In the genomic region with DNA sequence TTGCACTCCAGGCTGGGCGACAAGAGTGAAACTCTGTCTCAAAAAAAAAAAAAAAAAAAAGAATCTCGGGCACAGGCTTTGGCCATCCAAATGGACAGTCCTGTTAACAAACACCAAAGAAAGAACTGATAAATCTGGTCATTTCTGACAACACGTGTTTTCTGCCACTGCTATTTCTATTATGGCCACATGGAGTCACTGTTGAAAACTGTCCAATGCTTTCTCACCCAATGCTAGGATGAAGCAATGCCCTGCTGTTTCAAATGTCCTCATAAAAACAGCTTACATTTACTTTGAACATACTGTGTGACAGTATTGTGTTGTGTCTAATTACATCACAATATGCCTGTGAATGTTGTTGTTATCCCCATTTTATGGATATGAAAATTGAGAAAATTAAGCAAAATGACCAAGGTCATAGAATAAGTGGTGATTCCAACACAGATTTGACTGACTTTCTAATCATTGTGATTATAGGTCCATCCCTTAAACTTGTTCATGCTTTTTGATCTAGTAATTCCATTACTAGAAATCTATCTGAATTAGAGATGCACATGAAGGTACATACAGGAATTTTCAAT, we compare ENCODE assay signal across 1 cellular context.
TF ChIP-seq lines count a peak whose summit lies in the region.

No MANE protein-coding gene starts in this region.

TF ChIP-seq in neural cell, 6 proteins besides CTCF, POLR2A, EP300 and RAD21 (continued from another document):
- TF ChIP-seq, protein P1, sequence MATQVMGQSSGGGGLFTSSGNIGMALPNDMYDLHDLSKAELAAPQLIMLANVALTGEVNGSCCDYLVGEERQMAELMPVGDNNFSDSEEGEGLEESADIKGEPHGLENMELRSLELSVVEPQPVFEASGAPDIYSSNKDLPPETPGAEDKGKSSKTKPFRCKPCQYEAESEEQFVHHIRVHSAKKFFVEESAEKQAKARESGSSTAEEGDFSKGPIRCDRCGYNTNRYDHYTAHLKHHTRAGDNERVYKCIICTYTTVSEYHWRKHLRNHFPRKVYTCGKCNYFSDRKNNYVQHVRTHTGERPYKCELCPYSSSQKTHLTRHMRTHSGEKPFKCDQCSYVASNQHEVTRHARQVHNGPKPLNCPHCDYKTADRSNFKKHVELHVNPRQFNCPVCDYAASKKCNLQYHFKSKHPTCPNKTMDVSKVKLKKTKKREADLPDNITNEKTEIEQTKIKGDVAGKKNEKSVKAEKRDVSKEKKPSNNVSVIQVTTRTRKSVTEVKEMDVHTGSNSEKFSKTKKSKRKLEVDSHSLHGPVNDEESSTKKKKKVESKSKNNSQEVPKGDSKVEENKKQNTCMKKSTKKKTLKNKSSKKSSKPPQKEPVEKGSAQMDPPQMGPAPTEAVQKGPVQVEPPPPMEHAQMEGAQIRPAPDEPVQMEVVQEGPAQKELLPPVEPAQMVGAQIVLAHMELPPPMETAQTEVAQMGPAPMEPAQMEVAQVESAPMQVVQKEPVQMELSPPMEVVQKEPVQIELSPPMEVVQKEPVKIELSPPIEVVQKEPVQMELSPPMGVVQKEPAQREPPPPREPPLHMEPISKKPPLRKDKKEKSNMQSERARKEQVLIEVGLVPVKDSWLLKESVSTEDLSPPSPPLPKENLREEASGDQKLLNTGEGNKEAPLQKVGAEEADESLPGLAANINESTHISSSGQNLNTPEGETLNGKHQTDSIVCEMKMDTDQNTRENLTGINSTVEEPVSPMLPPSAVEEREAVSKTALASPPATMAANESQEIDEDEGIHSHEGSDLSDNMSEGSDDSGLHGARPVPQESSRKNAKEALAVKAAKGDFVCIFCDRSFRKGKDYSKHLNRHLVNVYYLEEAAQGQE (IDR thresholded peaks at IDR 0.05; ENCODE audit: borderline replicate concordance), result no peak
